8 cellular contexts compared by ENCODE assay signal in the genomic region with DNA sequence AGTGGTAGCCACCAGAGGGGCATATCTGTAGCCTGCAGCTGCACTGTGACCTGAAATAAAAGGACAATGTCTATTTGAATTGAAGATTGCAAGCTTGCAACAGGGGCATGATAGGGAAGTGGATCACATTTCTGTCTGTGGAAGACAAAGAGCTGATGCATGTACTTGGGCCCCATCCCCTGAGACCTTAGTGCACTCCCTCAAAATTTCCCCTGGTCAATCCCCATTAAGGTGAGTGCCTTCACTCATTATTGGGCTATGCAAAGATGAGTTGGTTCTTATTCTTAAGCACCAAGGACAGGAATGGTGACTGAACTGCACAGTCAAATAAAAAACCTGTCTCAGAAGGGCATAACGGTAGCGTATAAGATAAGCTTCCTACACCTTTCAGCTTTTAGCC.
"Had no signal": no experiment of that assay in that cellular context is flagged by ENCODE, and none has a peak within 500 bp of the region (broad histone marks: within the 10 kb centered on the region; RNA-seq: fewer than 3 reads in every experiment).

No MANE protein-coding gene starts in this region.

- H2AFZ ChIP-seq: GM23338 had no signal

- H3K4me2 ChIP-seq: GM23338, KMS-11 had no signal

- H3K27me3 Mint-ChIP-seq: IgD-negative memory B cell had no signal

- H3K4me1 Mint-ChIP-seq: GM23338, IgD-negative memory B cell had no signal

- H3K36me3 Mint-ChIP-seq: IgD-negative memory B cell had no signal

- H3K9ac ChIP-seq: KMS-11 had no signal

- ATAC-seq: GM23338, HCT116 had no signal

- H3K4me3 Mint-ChIP-seq: GM23338, HFFc6, IgD-negative memory B cell had no signal

- H3K4me3 ChIP-seq: GM23338, HAP-1 had no signal

- H3K9me3 Mint-ChIP-seq: GM23338, HFFc6, IgD-negative memory B cell had no signal

- H3K27ac ChIP-seq: KMS-11 had no signal

- H3K9me3 ChIP-seq: HAP-1 had no signal

- H3K36me3 ChIP-seq: HAP-1 had no signal

- H3K4me1 ChIP-seq: HAP-1 had no signal

- H3K27ac Mint-ChIP-seq: GM23338, HFFc6, IgD-negative memory B cell had no signal

- DNase-seq: H7, HFFc6, KBM-7 had no signal
